20 cellular contexts compared by ENCODE assay signal in the genomic region with DNA sequence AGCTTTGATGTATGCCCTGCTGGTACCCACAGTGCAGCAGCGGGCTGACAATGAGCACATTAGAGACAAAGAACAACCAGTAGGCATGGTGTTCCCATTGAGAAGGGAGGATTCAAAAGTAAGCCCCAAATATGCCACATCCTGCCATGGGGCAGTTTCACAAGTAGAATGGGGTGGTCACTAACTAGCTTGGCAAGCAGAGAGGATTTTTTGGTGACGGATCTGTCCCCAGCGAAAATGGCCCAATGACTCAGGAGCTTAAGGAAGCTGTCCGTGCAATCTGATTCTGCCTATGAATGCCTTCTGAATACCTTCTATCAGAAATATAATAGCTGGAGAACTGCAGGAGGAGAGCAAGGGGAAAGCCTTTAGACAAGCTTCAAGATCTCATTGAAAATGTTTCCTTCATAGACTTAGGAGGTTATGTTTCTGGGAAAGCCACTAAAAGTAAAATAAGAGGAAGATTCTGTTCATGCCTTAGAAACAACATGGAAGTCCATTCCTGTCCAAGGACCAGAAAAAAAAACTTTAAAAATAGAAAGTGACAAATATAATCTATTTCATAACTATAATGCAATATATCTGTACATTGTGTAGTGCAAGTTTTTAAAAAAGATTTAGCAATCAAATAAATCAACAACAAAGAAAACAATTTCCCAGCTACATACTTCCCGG.
DNase-seq lines count a peak whose midpoint lies in the region; ATAC-seq, FAIRE-seq and TF ChIP-seq lines count a peak whose summit lies in the region.
"Had no signal": no experiment of that assay in that cellular context is flagged by ENCODE, and none has a peak within 500 bp of the region (broad histone marks: within the 10 kb centered on the region; RNA-seq: fewer than 3 reads in every experiment).

No MANE protein-coding gene starts in this region.

- no peak for DNase-seq in HepG2 (ENCODE audit: low spot score)
- DNase-seq in right lobe of liver, result no peak
- DNase-seq in psoas muscle, result peak in 1 of 2 donors; percentile 53
- no peak for DNase-seq in NCI-H446 (lab: John Stamatoyannopoulos, UW)
- DNase-seq in posterior cingulate gyrus, result no peak
- DNase-seq: AML-193; Caco-2; Calu3; CD4-positive, alpha-beta T cell; CD8-positive, alpha-beta T cell; DMS79 treated with DMSO at 0.1 percent for 48 hours; GF-D8 had no signal

- H3K4me3 ChIP-seq in HepG2 (replicated peaks in 1 of 3; ENCODE audit: insufficient read depth in 1 of 3, low read depth in 2 of 3, low read length in 3 of 3), result no peak overlapping the region
- H3K4me3 ChIP-seq in right lobe of liver, result no peak overlapping the region
- no peak overlapping the region for H3K4me3 ChIP-seq in psoas muscle
- H3K4me3 ChIP-seq: A549; BLaER1 treated with 17β-estradiol and CSF1 and Interleukin-3, amounts not matched to agents 10 nM and 100 nM had no signal

- H3K27me3 ChIP-seq in HepG2 (ENCODE audit: control insufficient read depth in 1 of 2, insufficient read depth in 2 of 2, low read length in 2 of 2) (peaks cover 0 to 4% of the 10 kb centered on the region in 2 experiments; a peak in 1 of 5 replicates), right lobe of liver (no peaks in the 10 kb centered on the region), psoas muscle (ENCODE audit: insufficient read depth in 3 of 3, low read length in 2 of 3) (no peaks in the 10 kb centered on the region)
- H3K27me3 ChIP-seq: BLaER1 treated with 17β-estradiol and CSF1 and Interleukin-3, amounts not matched to agents 10 nM and 100 nM had no signal

- no peaks in the 10 kb centered on the region for H3K4me1 ChIP-seq in HepG2 (ENCODE audit: insufficient read depth, low read length)
- no peaks in the 10 kb centered on the region for H3K4me1 ChIP-seq in right lobe of liver
- H3K4me1 ChIP-seq in psoas muscle, result peaks cover 6% of the 10 kb centered on the region
- H3K4me1 ChIP-seq: A549; BLaER1 treated with 17β-estradiol and CSF1 and Interleukin-3, amounts not matched to agents 10 nM and 100 nM; Caco-2 had no signal

- FAIRE-seq in HepG2 (lab: Jason Lieb, UNC), result no peak
- FAIRE-seq: A549, D721Med, G401.6, GM12891, GM19239 had no signal

- H3K79me2 ChIP-seq in HepG2 (ENCODE audit: insufficient read depth, low read length), result no peaks in the 10 kb centered on the region

- TF ChIP-seq CTCF in HepG2 (CRISPR knock-in tag; IDR thresholded peaks at IDR 0.05), result no peak
- TF ChIP-seq CTCF in right lobe of liver (IDR thresholded peaks at IDR 0.05), result no peak
- no peak for TF ChIP-seq CTCF in psoas muscle (IDR thresholded peaks at IDR 0.05)

- no peak for TF ChIP-seq RAD21 in HepG2 (CRISPR knock-in tag; IDR thresholded peaks at IDR 0.05)

- WGBS in HepG2 (ENCODE audit: low lambda C conversion rate), result 5% methylated on average over 5 of the region's 5 CpGs
- 71% methylated on average over 1 of the region's 5 CpGs for WGBS in right lobe of liver (ENCODE audit: insufficient coverage, low coverage, low lambda C conversion rate, missing lambda C conversion rate)
- WGBS in psoas muscle, 3 donors, result 58 to 75% (median 61%) methylated on average over 5 of the region's 5 CpGs

- no peak overlapping the region for H3K4me2 ChIP-seq in HepG2 (ENCODE audit: low read depth, low read length)
- H3K4me2 ChIP-seq: A549; BLaER1 treated with 17β-estradiol and CSF1 and Interleukin-3, amounts not matched to agents 10 nM and 100 nM had no signal

- TF ChIP-seq EP300 in HepG2 (IDR thresholded peaks at IDR 0.05; ENCODE audit: low read depth in 2 of 2, low read length in 2 of 2), result no peak
- no peak for TF ChIP-seq EP300 in HepG2 (CRISPR knock-in tag; IDR thresholded peaks at IDR 0.05; ENCODE audit: borderline replicate concordance)

- POLR2A ChIA-PET in HepG2 (lab: Yijun Ruan, JAX), result no interaction called here

- no peaks in the 10 kb centered on the region for H3K9me3 ChIP-seq in HepG2 (ENCODE audit: low read length)
- no peaks in the 10 kb centered on the region for H3K9me3 ChIP-seq in right lobe of liver
- H3K9me3 ChIP-seq in psoas muscle, result no peaks in the 10 kb centered on the region
- H3K9me3 ChIP-seq: A549; BLaER1 treated with 17β-estradiol and CSF1 and Interleukin-3, amounts not matched to agents 10 nM and 100 nM; Caco-2 had no signal

- TF ChIP-seq POLR2A in HepG2 (IDR thresholded peaks at IDR 0.05; ENCODE audit: insufficient read depth in 1 of 2, low read depth in 2 of 2, low read length in 2 of 2), result no peak
- no peak for TF ChIP-seq POLR2A in right lobe of liver (IDR thresholded peaks at IDR 0.05)

- H3K27ac ChIP-seq in HepG2 (ENCODE audit: extremely low read length, insufficient read depth, low read length), result no peak overlapping the region
- no peak overlapping the region for H3K27ac ChIP-seq in right lobe of liver
- peak overlapping the region; percentile 2 for H3K27ac ChIP-seq in psoas muscle
- H3K27ac ChIP-seq: 22Rv1; A549; BLaER1 treated with 17β-estradiol and CSF1 and Interleukin-3, amounts not matched to agents 10 nM and 100 nM; C4-2B had no signal

- no peak for ATAC-seq in HepG2
- no peak for ATAC-seq in right lobe of liver
- peak; percentile 82 to 94 (median 91) for ATAC-seq in psoas muscle
- ATAC-seq: A549; CD8-positive, alpha-beta T cell had no signal

- CTCF ChIA-PET in HepG2 (lab: Yijun Ruan, JAX; ENCODE audit: low intra/inter-chr PET ratio, low total read pairs), result no interaction called here

- H3K9ac ChIP-seq in HepG2 (ENCODE audit: insufficient read depth, low read depth, low read length), result no peak overlapping the region
- H3K9ac ChIP-seq: BLaER1 treated with 17β-estradiol and CSF1 and Interleukin-3, amounts not matched to agents 10 nM and 100 nM had no signal

- peak overlapping the region; percentile 27 for H2AFZ ChIP-seq in HepG2 (ENCODE audit: low read length)

- intact Hi-C loops in HepG2 (cut with micrococcal nuclease; ENCODE audit: unreplicated experiment) (no loop called here), right lobe of liver (cut with DNase I) (no loop called here), psoas muscle (cut with DNase I) (no loop called here), posterior cingulate gyrus (cut with DNase I) (no loop called here)

- in situ Hi-C loops in HepG2 (cut with HindIII; ENCODE audit: extremely low pct_ligation_motif_present, low pct_unique_long_range_greater_than_20kb), result no loop called here

- H3K36me3 ChIP-seq in HepG2 (replicated peaks in 1 of 2; ENCODE audit: control insufficient read depth in 1 of 2, insufficient read depth in 2 of 2, low read length in 2 of 2), result no peaks in the 10 kb centered on the region
- H3K36me3 ChIP-seq in right lobe of liver, result no peaks in the 10 kb centered on the region
- H3K36me3 ChIP-seq in psoas muscle (ENCODE audit: insufficient read depth in 1 of 2, low read depth in 1 of 2), result no peaks in the 10 kb centered on the region
- H3K36me3 ChIP-seq: BLaER1 treated with 17β-estradiol and CSF1 and Interleukin-3, amounts not matched to agents 10 nM and 100 nM had no signal

- no TSS peak for BruUV-seq in HepG2 (replicated peaks; lab: Mats Ljungman, UMichigan)

- H4K20me1 ChIP-seq in HepG2 (ENCODE audit: insufficient read depth, low read length), result no peaks in the 10 kb centered on the region
- H4K20me1 ChIP-seq: BLaER1 treated with 17β-estradiol and CSF1 and Interleukin-3, amounts not matched to agents 10 nM and 100 nM had no signal

TF ChIP-seq in HepG2, 621 proteins besides CTCF, POLR2A, EP300 and RAD21 (continues in another document):
- no peak for TF ChIP-seq ELK4 (CRISPR knock-in tag; IDR thresholded peaks at IDR 0.05; ENCODE audit: borderline replicate concordance)
- TF ChIP-seq ZNF138 (CRISPR knock-in tag; IDR thresholded peaks at IDR 0.05; ENCODE audit: low read depth), result no peak
- TF ChIP-seq, protein P1, sequence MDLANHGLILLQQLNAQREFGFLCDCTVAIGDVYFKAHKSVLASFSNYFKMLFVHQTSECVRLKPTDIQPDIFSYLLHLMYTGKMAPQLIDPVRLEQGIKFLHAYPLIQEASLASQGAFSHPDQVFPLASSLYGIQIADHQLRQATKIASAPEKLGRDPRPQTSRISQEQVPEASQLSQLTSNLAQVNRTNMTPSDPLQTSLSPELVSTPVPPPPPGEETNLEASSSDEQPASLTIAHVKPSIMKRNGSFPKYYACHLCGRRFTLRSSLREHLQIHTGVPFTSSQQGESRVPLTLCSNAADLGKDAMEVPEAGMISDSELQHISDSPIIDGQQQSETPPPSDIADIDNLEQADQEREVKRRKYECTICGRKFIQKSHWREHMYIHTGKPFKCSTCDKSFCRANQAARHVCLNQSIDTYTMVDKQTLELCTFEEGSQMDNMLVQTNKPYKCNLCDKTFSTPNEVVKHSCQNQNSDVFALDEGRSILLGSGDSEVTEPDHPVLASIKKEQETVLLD (CRISPR knock-in tag; IDR thresholded peaks at IDR 0.05; ENCODE audit: low read depth), result no peak
- TF ChIP-seq HDAC2 (CRISPR knock-in tag; IDR thresholded peaks at IDR 0.05), result no peak
- TF ChIP-seq ZNF253 (CRISPR knock-in tag; IDR thresholded peaks at IDR 0.05; ENCODE audit: borderline replicate concordance), result no peak
- TF ChIP-seq HHEX (CRISPR knock-in tag; IDR thresholded peaks at IDR 0.05), result no peak
- no peak for TF ChIP-seq SP5 (CRISPR knock-in tag; IDR thresholded peaks at IDR 0.05; ENCODE audit: borderline replicate concordance, low read depth)
- TF ChIP-seq RARA (CRISPR knock-in tag; IDR thresholded peaks at IDR 0.05), result no peak
- TF ChIP-seq NR3C1 (CRISPR knock-in tag; IDR thresholded peaks at IDR 0.05), result no peak
- TF ChIP-seq NFYC (CRISPR knock-in tag; IDR thresholded peaks at IDR 0.05), result no peak
- TF ChIP-seq IRF2 (CRISPR knock-in tag; IDR thresholded peaks at IDR 0.05), result no peak
- TF ChIP-seq, protein P2, sequence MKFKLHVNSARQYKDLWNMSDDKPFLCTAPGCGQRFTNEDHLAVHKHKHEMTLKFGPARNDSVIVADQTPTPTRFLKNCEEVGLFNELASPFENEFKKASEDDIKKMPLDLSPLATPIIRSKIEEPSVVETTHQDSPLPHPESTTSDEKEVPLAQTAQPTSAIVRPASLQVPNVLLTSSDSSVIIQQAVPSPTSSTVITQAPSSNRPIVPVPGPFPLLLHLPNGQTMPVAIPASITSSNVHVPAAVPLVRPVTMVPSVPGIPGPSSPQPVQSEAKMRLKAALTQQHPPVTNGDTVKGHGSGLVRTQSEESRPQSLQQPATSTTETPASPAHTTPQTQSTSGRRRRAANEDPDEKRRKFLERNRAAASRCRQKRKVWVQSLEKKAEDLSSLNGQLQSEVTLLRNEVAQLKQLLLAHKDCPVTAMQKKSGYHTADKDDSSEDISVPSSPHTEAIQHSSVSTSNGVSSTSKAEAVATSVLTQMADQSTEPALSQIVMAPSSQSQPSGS (CRISPR knock-in tag; IDR thresholded peaks at IDR 0.05), result no peak
- no peak for TF ChIP-seq JARID2 (CRISPR knock-in tag; IDR thresholded peaks at IDR 0.05; ENCODE audit: insufficient replicate concordance)

Comparison
In these comparisons a context has a peak if more than half of its experiments do, and no peak if none do; other contexts are left out.
1. ATAC-seq: peak in psoas muscle (4 of 4); none in HepG2 (single experiment) and right lobe of liver (0 of 4).